Comparison of ENCODE assay signal across 8 cellular contexts in the genomic region with DNA sequence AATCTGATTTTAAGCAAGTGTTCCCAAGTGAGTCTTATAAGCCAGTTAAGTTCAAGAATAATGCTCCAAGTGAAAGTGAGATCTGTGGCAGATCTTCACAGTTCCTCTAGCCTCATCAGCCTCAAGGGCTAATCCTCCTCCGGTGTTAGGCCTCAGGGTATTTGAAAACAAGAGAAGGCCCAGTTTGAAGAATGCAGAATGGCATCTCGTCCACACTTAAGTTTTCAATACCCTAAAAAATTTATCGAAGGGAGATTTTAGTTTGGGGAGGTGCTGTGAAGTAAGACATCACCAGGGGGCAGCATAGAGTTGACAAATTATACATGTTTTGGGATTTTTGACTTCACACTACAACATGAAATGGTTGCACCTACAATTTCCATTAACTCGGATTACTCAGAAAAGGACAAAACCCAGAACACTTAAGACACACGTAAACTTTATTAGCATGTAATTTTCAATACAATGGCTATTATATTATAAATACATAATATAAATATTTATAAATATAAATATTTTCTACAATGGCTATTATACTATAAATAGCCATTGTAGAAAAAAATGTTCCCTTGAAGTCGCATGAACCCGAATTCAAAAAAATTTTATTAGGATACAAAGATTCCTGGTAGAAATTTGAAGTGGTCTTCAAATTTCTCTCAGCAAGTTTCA. TPM values are rescaled to one million over a fixed set of nuclear protein-coding genes. Genes with fewer than 3 reads are reported as not detected.
DNase-seq lines count a peak whose midpoint lies in the region; ATAC-seq and TF ChIP-seq lines count a peak whose summit lies in the region.

No MANE protein-coding gene starts in this region.

- no peak for ATAC-seq in psoas muscle

- in situ Hi-C loops in GM23248 (cut with MboI), result no loop called here

- H3K27me3 Mint-ChIP-seq in activated CD4-positive, alpha-beta memory T cell treated with anti-CD3 and anti-CD28 coated beads, Interleukin-2, amount 10 ng/mL, durations not matched to agents 7 days and 5 days, result peaks cover 68% of the 10 kb centered on the region

- H3K36me3 ChIP-seq in GM23248 (ENCODE audit: low read depth) (no peaks in the 10 kb centered on the region), psoas muscle (ENCODE audit: insufficient read depth in 1 of 2, low read depth in 1 of 2) (no peaks in the 10 kb centered on the region)

- no peak overlapping the region for H3K4me3 Mint-ChIP-seq in activated CD4-positive, alpha-beta memory T cell treated with anti-CD3 and anti-CD28 coated beads, Interleukin-2, amount 10 ng/mL, durations not matched to agents 7 days and 5 days

- CTCF ChIA-PET in activated CD4-positive, alpha-beta memory T cell treated with anti-CD3 and anti-CD28 coated beads, Interleukin-2, amount 10 ng/mL, durations not matched to agents 7 days and 5 days (lab: Charles Lee), result interaction anchor here (1.1 to 7.5 kb wide), 8 partner anchors 8 to 93 kb away, joined by 3 to 186 read pairs (median 6); no protein-coding TSS in a partner anchor

- peaks cover 32% of the 10 kb centered on the region for H3K4me1 Mint-ChIP-seq in activated CD4-positive, alpha-beta memory T cell treated with anti-CD3 and anti-CD28 coated beads, Interleukin-2, amount 10 ng/mL, durations not matched to agents 7 days and 5 days

- peak; percentile 13 for DNase-seq in activated T-cell treated with anti-CD3 and anti-CD28 coated beads for 1 hour (ENCODE audit: low read depth)
- no peak for DNase-seq in activated T-cell treated with anti-CD3 and anti-CD28 coated beads, Interleukin-2, amount 50 U/mL, for 1 hour
- peak; percentile 58 for DNase-seq in GM23248
- peak; percentile 78 for DNase-seq in NB4 (ENCODE audit: low read depth)
- peak; percentile 42 for DNase-seq in activated CD4-positive, alpha-beta memory T cell treated with anti-CD3 and anti-CD28 coated beads, Interleukin-2, amount 10 ng/mL, durations not matched to agents 7 days and 5 days
- DNase-seq in fibroblast of pulmonary artery (ENCODE audit: low read depth), result peak; percentile 61
- no peak for DNase-seq in psoas muscle
- no peak for DNase-seq in A172 (ENCODE audit: low spot score)

- H3K27me3 ChIP-seq in GM23248 (replicated peaks; ENCODE audit: insufficient read depth) (peaks cover 68% of the 10 kb centered on the region), psoas muscle (ENCODE audit: insufficient read depth in 3 of 3, low read length in 2 of 3) (peaks cover 0 to 13% (median 0%) of the 10 kb centered on the region in 3 donors)

- H3K4me1 ChIP-seq in GM23248 (ENCODE audit: insufficient read depth) (no peaks in the 10 kb centered on the region; the same call in 1 of the 2 replicates), psoas muscle (peaks cover 13% of the 10 kb centered on the region)

- no peaks in the 10 kb centered on the region for H4K20me1 ChIP-seq in GM23248 (ENCODE audit: insufficient read depth)

- 0 out of 2 replicates have a peak, but pooled peaks cover 7% of the 10 kb centered on the region for H3F3A ChIP-seq in GM23248 (ENCODE audit: insufficient read depth)

- H2AFZ ChIP-seq in GM23248, result peak overlapping the region; percentile 61; the same call in 1 of the 2 replicates

- POLR2A ChIA-PET in activated CD4-positive, alpha-beta memory T cell treated with anti-CD3 and anti-CD28 coated beads, Interleukin-2, amount 10 ng/mL, durations not matched to agents 7 days and 5 days (lab: Charles Lee), result no interaction called here

- H3K9me3 ChIP-seq in GM23248 (ENCODE audit: low read depth), result no peaks in the 10 kb centered on the region
- no peaks in the 10 kb centered on the region for H3K9me3 ChIP-seq in psoas muscle

- H3K27ac Mint-ChIP-seq in activated CD4-positive, alpha-beta memory T cell treated with anti-CD3 and anti-CD28 coated beads, Interleukin-2, amount 10 ng/mL, durations not matched to agents 7 days and 5 days, result no peak overlapping the region

- no peaks in the 10 kb centered on the region for H3K9me2 ChIP-seq in GM23248 (ENCODE audit: insufficient read depth)

- H3K9ac ChIP-seq in GM23248, result no peak overlapping the region

- TF ChIP-seq CTCF in NB4 (IDR thresholded peaks at IDR 0.05; ENCODE audit: low read depth, low read length), result peak; percentile 78
- peak; percentile 83 for TF ChIP-seq CTCF in fibroblast of pulmonary artery (IDR thresholded peaks at IDR 0.05; ENCODE audit: low read length, missing control alignments)
- peak; percentile 76 for TF ChIP-seq CTCF in psoas muscle (IDR thresholded peaks at IDR 0.05)

- H3K36me3 Mint-ChIP-seq in activated CD4-positive, alpha-beta memory T cell treated with anti-CD3 and anti-CD28 coated beads, Interleukin-2, amount 10 ng/mL, durations not matched to agents 7 days and 5 days (ENCODE audit: low read depth), result no peaks in the 10 kb centered on the region

- H3K4me3 ChIP-seq in GM23248 (no peak overlapping the region), NB4 (ENCODE audit: low read depth, low read length) (peak overlapping the region; percentile 32), fibroblast of pulmonary artery (replicated peaks; ENCODE audit: low read depth, low read length) (no peak overlapping the region), psoas muscle (peak overlapping the region; percentile 49)

- intact Hi-C loops in psoas muscle (cut with DNase I), result no loop called here

- no peak for TF ChIP-seq POLR2A in NB4 (IDR thresholded peaks at IDR 0.05; ENCODE audit: extremely low read depth, insufficient read length)

- WGBS in GM23248 (ENCODE audit: low coverage in 1 of 2, low lambda C conversion rate in 2 of 2, missing lambda C conversion rate in 2 of 2), 2 experiments, result 2% methylated on average over 7 of the region's 7 CpGs
- WGBS in psoas muscle, 3 donors, result 1 to 4% (median 3%) methylated on average over 7 of the region's 7 CpGs

- H3K79me2 ChIP-seq in GM23248 (ENCODE audit: insufficient read depth), result no peaks in the 10 kb centered on the region

- H3K27ac ChIP-seq in GM23248 (no peak overlapping the region), psoas muscle (no peak overlapping the region)

- peak overlapping the region; percentile 62 for H3K4me2 ChIP-seq in GM23248 (ENCODE audit: unreplicated experiment)

- H3K9me3 Mint-ChIP-seq in activated CD4-positive, alpha-beta memory T cell treated with anti-CD3 and anti-CD28 coated beads, Interleukin-2, amount 10 ng/mL, durations not matched to agents 7 days and 5 days, result no peaks in the 10 kb centered on the region

RNA-seq across cellular contexts. Expression of gene TMEM266, which starts 2.3 kb away (rescaled TPM):
- total RNA-seq in GM23248 (2014; rRNA removed; shearing (Covaris generic)), result 0.38 TPM in 1 of 2 replicates, not detected in the other
- 0.10 TPM in 1 of 2 replicates, not detected in the other for polyA plus RNA-seq in GM23248 (2016; fragmentation: Nextera tagmentation; extraction: Ambion mirVana)
- not detected for total RNA-seq in activated CD4-positive, alpha-beta memory T cell treated with anti-CD3 and anti-CD28 coated beads, Interleukin-2, amount 10 ng/mL, durations not matched to agents 7 days and 5 days
- total RNA-seq in psoas muscle, result 1 to 10 TPM; 2.6 to 7.9 (median 4.4) TPM
- polyA plus RNA-seq in psoas muscle, result 10 to 100 TPM in 1 of 3 donors, 1 to 10 TPM in 1, under 1 TPM in 1; 0.87 to 12.1 (median 8.0) TPM
- total RNA-seq in A172 (2014; rRNA removed; shearing (Covaris generic)), result 0.48 and 1.1 TPM in 2 replicates

RNA-seq across cellular contexts. Expression of gene NRG4, which starts 45.2 kb away (rescaled TPM):
- total RNA-seq in GM23248 (2014; rRNA removed; shearing (Covaris generic)), result not detected in 2 replicates
- 0.11 TPM in 1 of 2 replicates, not detected in the other for polyA plus RNA-seq in GM23248 (2016; fragmentation: Nextera tagmentation; extraction: Ambion mirVana)
- total RNA-seq in activated CD4-positive, alpha-beta memory T cell treated with anti-CD3 and anti-CD28 coated beads, Interleukin-2, amount 10 ng/mL, durations not matched to agents 7 days and 5 days, result not detected
- total RNA-seq in psoas muscle, result 10 to 100 TPM in 2 of 4 donors, 1 to 10 TPM in 2; 2.5 to 14.4 (median 9.0) TPM
- 10 to 100 TPM in 1 of 3 donors, 1 to 10 TPM in 1, under 1 TPM in 1; 0.98 to 30.0 (median 5.7) TPM for polyA plus RNA-seq in psoas muscle
- 0.65 TPM in 1 of 2 replicates, not detected in the other for total RNA-seq in A172 (2014; rRNA removed; shearing (Covaris generic))

Comparison
In these comparisons a context has a peak if more than half of its experiments do, and no peak if none do; other contexts are left out.
1. DNase-seq: peak in activated T-cell treated with anti-CD3 and anti-CD28 coated beads for 1 hour (single experiment), GM23248 (single experiment), NB4 (single experiment), activated CD4-positive, alpha-beta memory T cell treated with anti-CD3 and anti-CD28 coated beads, Interleukin-2, amount 10 ng/mL, durations not matched to agents 7 days and 5 days (single experiment) and fibroblast of pulmonary artery (single experiment); none in activated T-cell treated with anti-CD3 and anti-CD28 coated beads, Interleukin-2, amount 50 U/mL, for 1 hour (single experiment), psoas muscle (0 of 2) and A172 (single experiment).
2. H3K4me3 ChIP-seq: peak in NB4 (single experiment) and psoas muscle (single experiment); none in GM23248 (single experiment) and fibroblast of pulmonary artery (single experiment).
3. Peak in every context shown above with its lines, with median percentiles within 50 percentile points of each other: CTCF ChIP-seq.